ENCODE assay signal across 8 cellular contexts in genomic region chr6:149862901-149863595, GRCh38. TPM values are rescaled to one million over a fixed set of nuclear protein-coding genes. Genes with fewer than 3 reads are reported as not detected.
A peak's percentile ranks its signal among the peaks of the same experiment; 100 is the strongest.
DNase-seq lines count a peak whose midpoint lies in the region; ATAC-seq and TF ChIP-seq lines count a peak whose summit lies in the region.

No MANE protein-coding gene starts in this region.

- H3K4me3 ChIP-seq in Caco-2 (ENCODE audit: low read depth, low read length) (peak overlapping the region; percentile 75), HUES64 (ENCODE audit: low read length) (peak overlapping the region; percentile 81), hepatocyte (peak overlapping the region; percentile 49)

- TF ChIP-seq CTCF in Caco-2 (IDR thresholded peaks at IDR 0.05; ENCODE audit: insufficient read depth in 1 of 2, low read depth in 1 of 2, low read length in 1 of 2, severe bottlenecking in 1 of 2, unreplicated experiment in 1 of 2) (no peak), hepatocyte (IDR thresholded peaks at IDR 0.05; ENCODE audit: poor library complexity) (no peak), progenitor cell of endocrine pancreas (IDR thresholded peaks at IDR 0.05; ENCODE audit: unreplicated experiment) (no peak)

- H3K27me3 Mint-ChIP-seq in Caco-2 (ENCODE audit: insufficient read depth, unreplicated experiment) (no peaks in the 10 kb centered on the region), progenitor cell of endocrine pancreas (peaks cover 24% of the 10 kb centered on the region)

- H3K79me2 ChIP-seq in hepatocyte, result peaks cover 40% of the 10 kb centered on the region

- H3K9ac ChIP-seq in HUES64 (ENCODE audit: low read depth, low read length), result peak overlapping the region; percentile 67

- H3K4me1 ChIP-seq in Caco-2 (peaks cover 8% of the 10 kb centered on the region), HUES64 (ENCODE audit: insufficient read depth, low read length) (peaks cover 11% of the 10 kb centered on the region; the same call in 1 of the 2 replicates), hepatocyte (ENCODE audit: insufficient read depth) (peaks cover 25% of the 10 kb centered on the region)

- TSS peak; percentile 48 for BruUV-seq in Caco-2 (replicated peaks; lab: Mats Ljungman, UMichigan)

- H3K4me1 Mint-ChIP-seq in Caco-2 (ENCODE audit: low read depth, unreplicated experiment) (peaks cover 22% of the 10 kb centered on the region), progenitor cell of endocrine pancreas (ENCODE audit: low read depth) (peaks cover 44% of the 10 kb centered on the region)

- H3K9me3 ChIP-seq in Caco-2 (no peaks in the 10 kb centered on the region), HUES64 (ENCODE audit: insufficient read depth, low read depth, low read length) (no peaks in the 10 kb centered on the region), hepatocyte (ENCODE audit: low read depth) (no peaks in the 10 kb centered on the region)

- H4K20me1 ChIP-seq in hepatocyte (ENCODE audit: insufficient read depth, poor library complexity, severe bottlenecking), result no peaks in the 10 kb centered on the region

- POLR2A ChIA-PET in Caco-2 (lab: Charles Lee), result interaction anchor here (0.6 kb wide), 1 partner anchor 128 kb away, joined by 6 read pairs; no protein-coding TSS in a partner anchor

- H2AFZ ChIP-seq in hepatocyte, result peak overlapping the region; percentile 85

- H3K9me3 Mint-ChIP-seq in Caco-2 (ENCODE audit: unreplicated experiment) (no peaks in the 10 kb centered on the region), progenitor cell of endocrine pancreas (ENCODE audit: low read depth) (no peaks in the 10 kb centered on the region)

- H3K36me3 ChIP-seq in Caco-2 (ENCODE audit: control insufficient read depth, insufficient read depth, low read length) (no peaks in the 10 kb centered on the region), HUES64 (ENCODE audit: insufficient read depth, low read length) (no peaks in the 10 kb centered on the region), hepatocyte (replicated peaks; ENCODE audit: insufficient read depth, low read depth) (no peaks in the 10 kb centered on the region)

- intact Hi-C loops in Caco-2 (cut with micrococcal nuclease; ENCODE audit: unreplicated experiment), result loop anchor here (1.0 to 10.0 kb wide), 2 partner anchors 8 to 298 kb away; partner anchors contain the start of gene GINM1

- CTCF ChIA-PET in Caco-2 (lab: Charles Lee), result interaction anchor here (2.6 kb wide), 1 partner anchor 22 kb away, joined by 6 read pairs; no protein-coding TSS in a partner anchor

- peak in 1 of 2 experiments; percentile 66 for DNase-seq in Caco-2
- DNase-seq in SK-N-DZ (ENCODE audit: low spot score), result peak; percentile 62
- DNase-seq in astrocyte of the hippocampus (ENCODE audit: low read depth, low spot score), result peak; percentile 91
- peak; percentile 86 for DNase-seq in hepatocyte (ENCODE audit: low spot score)
- peak; percentile 40 for DNase-seq in progenitor cell of endocrine pancreas (ENCODE audit: low spot score, unreplicated experiment)

- peak overlapping the region; percentile 96 for H3K4me2 ChIP-seq in hepatocyte

- H3K27ac ChIP-seq in HUES64 (ENCODE audit: low read depth, low read length) (no peak overlapping the region), hepatocyte (peak overlapping the region; percentile 94)

- H3K36me3 Mint-ChIP-seq in Caco-2 (ENCODE audit: insufficient read depth, unreplicated experiment) (no peaks in the 10 kb centered on the region), progenitor cell of endocrine pancreas (ENCODE audit: insufficient read depth) (peaks cover 3% of the 10 kb centered on the region)

- H3K4me3 Mint-ChIP-seq in Caco-2 (ENCODE audit: unreplicated experiment) (peak overlapping the region; percentile 86), progenitor cell of endocrine pancreas (ENCODE audit: low read depth) (peak overlapping the region; percentile 78)

- H3K27me3 ChIP-seq in Caco-2 (replicated peaks; ENCODE audit: control insufficient read depth, insufficient read depth, low read length) (no peaks in the 10 kb centered on the region), HUES64 (ENCODE audit: insufficient read depth, low read length) (peaks cover 29% of the 10 kb centered on the region), hepatocyte (no peaks in the 10 kb centered on the region)

- H3K9me2 ChIP-seq in hepatocyte (replicated peaks; ENCODE audit: insufficient read depth), result no peaks in the 10 kb centered on the region

- peak; percentile 26 for ATAC-seq in GM21381 (IDR thresholded peaks at IDR 0.05; ENCODE audit: unreplicated experiment)
- ATAC-seq in HG02623 (IDR thresholded peaks at IDR 0.05; ENCODE audit: unreplicated experiment), result no peak

- H3K27ac Mint-ChIP-seq in Caco-2 (ENCODE audit: unreplicated experiment) (peak overlapping the region; percentile 71), progenitor cell of endocrine pancreas (peak overlapping the region; percentile 95)

- WGBS in HUES64, result 4% methylated on average over 54 of the region's 54 CpGs
- 2% methylated on average over 48 of the region's 54 CpGs for WGBS in hepatocyte (ENCODE audit: low lambda C conversion rate, missing lambda C conversion rate)

RNA-seq across cellular contexts. Expression of gene LRP11, which starts 1.1 kb away (rescaled TPM):
- 17.7 and 18.4 TPM in 2 replicates for total RNA-seq in Caco-2 (2022)
- polyA plus RNA-seq in HUES64 (2013, experiment 1 of 2), result 8.0 TPM
- 9.5 TPM for polyA plus RNA-seq in HUES64 (2013, experiment 2 of 2)
- polyA plus RNA-seq in SK-N-DZ (2014; cell fraction: cytosol; rRNA removed), result 21.8 and 25.4 TPM in 2 replicates
- 15.9 and 19.2 TPM in 2 replicates for polyA plus RNA-seq in SK-N-DZ (2014; cell fraction: nucleus; rRNA removed)
- 33.6 and 46.8 TPM in 2 replicates for total RNA-seq in hepatocyte
- 28.1 and 35.4 TPM in 2 replicates for polyA plus RNA-seq in hepatocyte
- total RNA-seq in progenitor cell of endocrine pancreas, result 45.0 and 63.3 TPM in 2 replicates

RNA-seq across cellular contexts. Expression of gene RAET1E, which starts 34.9 kb away (rescaled TPM):
- not detected in 2 replicates for total RNA-seq in Caco-2 (2022)
- polyA plus RNA-seq in HUES64 (2013, experiment 1 of 2), result not detected
- polyA plus RNA-seq in HUES64 (2013, experiment 2 of 2), result not detected
- not detected in 2 replicates for polyA plus RNA-seq in SK-N-DZ (2014; cell fraction: cytosol; rRNA removed)
- polyA plus RNA-seq in SK-N-DZ (2014; cell fraction: nucleus; rRNA removed), result not detected in 2 replicates
- total RNA-seq in hepatocyte, result 0.28 TPM in 1 of 2 replicates, not detected in the other
- polyA plus RNA-seq in hepatocyte, result 0.44 TPM in 1 of 2 replicates, not detected in the other
- not detected in 2 replicates for total RNA-seq in progenitor cell of endocrine pancreas

RNA-seq across cellular contexts. Expression of gene RAET1G, which starts 59.9 kb away (rescaled TPM):
- total RNA-seq in Caco-2 (2022) (not detected in 2 replicates), hepatocyte (1.5 TPM in 1 of 2 replicates, not detected in the other), progenitor cell of endocrine pancreas (not detected in 2 replicates)
- not detected for polyA plus RNA-seq in HUES64 (2013, experiment 1 of 2)
- not detected for polyA plus RNA-seq in HUES64 (2013, experiment 2 of 2)
- polyA plus RNA-seq in SK-N-DZ (2014; cell fraction: cytosol; rRNA removed), result 0.17 and 0.23 TPM in 2 replicates
- polyA plus RNA-seq in SK-N-DZ (2014; cell fraction: nucleus; rRNA removed), result not detected in 2 replicates
- polyA plus RNA-seq in hepatocyte, result 0.31 and 4.0 TPM in 2 replicates
